Comparison of ENCODE assay signal across 8 cellular contexts in the genomic region with DNA sequence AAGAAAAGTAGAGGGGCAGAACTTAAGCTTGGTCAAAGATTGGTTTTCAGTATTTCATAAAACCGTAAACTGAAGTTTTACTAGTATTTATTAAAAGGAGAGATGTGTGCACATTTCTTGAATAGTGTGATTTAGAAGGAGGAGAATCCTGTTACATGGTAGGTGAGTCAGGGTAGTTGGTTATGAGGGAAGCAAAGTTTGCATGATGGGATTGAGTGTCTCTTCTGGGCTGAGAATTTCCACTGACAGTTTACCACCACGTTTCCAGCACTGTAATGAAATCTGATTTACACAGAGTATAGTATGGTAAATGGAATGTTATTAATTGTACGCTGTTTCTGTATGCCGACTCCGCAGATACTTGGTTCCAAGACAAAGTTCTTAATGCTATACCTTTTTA. TPM values are rescaled to one million over a fixed set of nuclear protein-coding genes. Genes with fewer than 3 reads are reported as not detected.
DNase-seq lines count a peak whose midpoint lies in the region; ATAC-seq and TF ChIP-seq lines count a peak whose summit lies in the region.

No MANE protein-coding gene starts in this region.

- WGBS in smooth muscle cell (ENCODE audit: low lambda C conversion rate), result 36% methylated on average over 5 of the region's 5 CpGs

- no peak overlapping the region for H3K27ac Mint-ChIP-seq in activated CD4-positive, alpha-beta memory T cell treated with anti-CD3 and anti-CD28 coated beads for 36 hours

- no peaks in the 10 kb centered on the region for H3F3A ChIP-seq in smooth muscle cell (ENCODE audit: low read depth)

- intact Hi-C loops in activated CD4-positive, alpha-beta memory T cell treated with anti-CD3 and anti-CD28 coated beads for 36 hours (cut with micrococcal nuclease), result loop anchor here (5.0 to 10.0 kb wide), 4 partner anchors 182 to 1338 kb away; partner anchors contain the start of gene ABHD10

- DNase-seq in HCEC 1CT, result peak; percentile 57
- DNase-seq in activated CD4-positive, alpha-beta memory T cell treated with anti-CD3 and anti-CD28 coated beads for 36 hours, result no peak
- DNase-seq in smooth muscle cell (lab: John Stamatoyannopoulos, UW; ENCODE audit: unreplicated experiment), result no peak
- DNase-seq in AML-193 (lab: John Stamatoyannopoulos, UW), result no peak
- DNase-seq in left lobe of liver (ENCODE audit: low spot score), result no peak

- peaks cover 75% of the 10 kb centered on the region for H3K79me2 ChIP-seq in smooth muscle cell (ENCODE audit: low read depth)

- H3K9ac ChIP-seq in iPS-18a (ENCODE audit: low read length) (peak overlapping the region; percentile 76), smooth muscle cell (ENCODE audit: low read depth) (peak overlapping the region; percentile 78)

- no peak overlapping the region for H3K27ac ChIP-seq in iPS-18a (ENCODE audit: low read length)
- no peak overlapping the region for H3K27ac ChIP-seq in smooth muscle cell (ENCODE audit: low read depth)

- H2AFZ ChIP-seq in smooth muscle cell (ENCODE audit: low read depth), result no peak overlapping the region

- peaks cover 59% of the 10 kb centered on the region for H4K20me1 ChIP-seq in smooth muscle cell (ENCODE audit: low read depth)

- no peaks in the 10 kb centered on the region for H3K36me3 Mint-ChIP-seq in activated CD4-positive, alpha-beta memory T cell treated with anti-CD3 and anti-CD28 coated beads for 36 hours

- H3K9me3 ChIP-seq in iPS-18a (ENCODE audit: control insufficient read depth, low read depth, low read length), result no peaks in the 10 kb centered on the region
- H3K9me3 ChIP-seq in smooth muscle cell (replicated peaks; ENCODE audit: low read depth), result no peaks in the 10 kb centered on the region

- no peaks in the 10 kb centered on the region for H3K27me3 ChIP-seq in iPS-18a (ENCODE audit: control insufficient read depth, insufficient read depth, low read length)
- no peaks in the 10 kb centered on the region for H3K27me3 ChIP-seq in smooth muscle cell (ENCODE audit: low read depth)

- peak overlapping the region; percentile 95 for H3K4me2 ChIP-seq in smooth muscle cell

- no peak for TF ChIP-seq CTCF in smooth muscle cell (IDR thresholded peaks at IDR 0.05; ENCODE audit: borderline replicate concordance, insufficient read depth, poor library complexity, severe bottlenecking)

- POLR2A ChIA-PET in activated CD4-positive, alpha-beta memory T cell treated with anti-CD3 and anti-CD28 coated beads for 36 hours (lab: Charles Lee), result interaction anchor here (0.8 kb wide), 1 partner anchor 470 kb away, joined by 4 read pairs; no protein-coding TSS in a partner anchor

- H3K4me3 ChIP-seq in iPS-18a (ENCODE audit: low read length) (peak overlapping the region; percentile 96), smooth muscle cell (peak overlapping the region; percentile 90)

- ATAC-seq in HG03442 (IDR thresholded peaks at IDR 0.05; ENCODE audit: unreplicated experiment) (no peak), HG03045 (IDR thresholded peaks at IDR 0.05; ENCODE audit: unreplicated experiment) (no peak), left lobe of liver (no peak)

- H3K9me3 Mint-ChIP-seq in activated CD4-positive, alpha-beta memory T cell treated with anti-CD3 and anti-CD28 coated beads for 36 hours, result no peaks in the 10 kb centered on the region

- H3K4me1 Mint-ChIP-seq in activated CD4-positive, alpha-beta memory T cell treated with anti-CD3 and anti-CD28 coated beads for 36 hours (ENCODE audit: low read depth), result peaks cover 43% of the 10 kb centered on the region

- H3K4me1 ChIP-seq in iPS-18a (ENCODE audit: control insufficient read depth, low read depth, low read length) (peaks cover 30% of the 10 kb centered on the region), smooth muscle cell (ENCODE audit: low read depth) (peaks cover 19% of the 10 kb centered on the region)

- CTCF ChIA-PET in activated CD4-positive, alpha-beta memory T cell treated with anti-CD3 and anti-CD28 coated beads for 36 hours (lab: Charles Lee), result no interaction called here

- peak overlapping the region; percentile 91 for H3K4me3 Mint-ChIP-seq in activated CD4-positive, alpha-beta memory T cell treated with anti-CD3 and anti-CD28 coated beads for 36 hours

- H3K36me3 ChIP-seq in iPS-18a (ENCODE audit: control insufficient read depth, low read depth, low read length), result no peaks in the 10 kb centered on the region
- no peaks in the 10 kb centered on the region for H3K36me3 ChIP-seq in smooth muscle cell (ENCODE audit: low read depth)

- H3K27me3 Mint-ChIP-seq in activated CD4-positive, alpha-beta memory T cell treated with anti-CD3 and anti-CD28 coated beads for 36 hours, result peaks cover 20% of the 10 kb centered on the region

RNA-seq across cellular contexts. Expression of gene NECTIN3, which starts 1.6 kb away (rescaled TPM):
- 10 to 100 TPM; 10.5 to 11.3 TPM for total RNA-seq in activated CD4-positive, alpha-beta memory T cell treated with anti-CD3 and anti-CD28 coated beads for 36 hours
- 58.2 and 76.3 TPM in 2 replicates for total RNA-seq in smooth muscle cell
- polyA plus RNA-seq in smooth muscle cell, result 10.4 and 13.3 TPM in 2 replicates
- 25.2 TPM for total RNA-seq in left lobe of liver
